ENCODE assay signal across 1 cellular context in the genomic region with DNA sequence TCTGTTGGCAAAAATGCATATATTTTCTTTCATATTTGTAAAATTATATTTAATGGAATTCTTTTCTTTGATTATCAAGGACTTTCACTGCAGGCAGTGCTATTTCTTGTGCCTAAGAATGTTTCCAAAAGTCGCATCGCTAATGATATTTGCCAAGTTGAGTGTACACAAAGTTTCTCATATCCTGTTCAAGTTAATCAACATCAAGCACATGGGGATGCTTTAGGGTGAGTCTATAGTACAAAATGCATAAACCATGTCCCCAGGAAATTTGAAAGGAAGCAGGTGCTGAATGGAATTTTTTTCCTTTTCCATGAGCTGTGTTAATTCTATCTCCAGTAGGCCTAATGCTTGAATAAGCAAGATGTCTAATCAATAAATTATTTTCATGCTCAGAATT.
TF ChIP-seq lines count a peak whose summit lies in the region.

No MANE protein-coding gene starts in this region.

TF ChIP-seq in HepG2, 621 proteins besides CTCF, POLR2A, EP300 and RAD21 (continued from another document and continues in another):
- TF ChIP-seq ZNF639 (CRISPR knock-in tag; conservative IDR thresholded peaks at IDR 0.05) (no peak), ZNF549 (CRISPR knock-in tag; IDR thresholded peaks at IDR 0.05) (no peak), ZNF326 (CRISPR knock-in tag; IDR thresholded peaks at IDR 0.05; ENCODE audit: borderline replicate concordance) (no peak), MXD3 (CRISPR knock-in tag; IDR thresholded peaks at IDR 0.05) (no peak), ZNF263 (CRISPR knock-in tag; IDR thresholded peaks at IDR 0.05) (no peak), ZNF329 (CRISPR knock-in tag; IDR thresholded peaks at IDR 0.05; ENCODE audit: low read depth) (no peak), RCOR2 (CRISPR knock-in tag; IDR thresholded peaks at IDR 0.05) (peak; percentile 68; the same call in 1 of the 2 replicates), MEIS2 (CRISPR knock-in tag; IDR thresholded peaks at IDR 0.05) (no peak), ZNF652 (CRISPR knock-in tag; IDR thresholded peaks at IDR 0.05; ENCODE audit: borderline replicate concordance, low read depth) (no peak), ISX (CRISPR knock-in tag; conservative IDR thresholded peaks at IDR 0.05) (no peak), ZNF564 (CRISPR knock-in tag; IDR thresholded peaks at IDR 0.05) (no peak), U2AF1 (optimal IDR thresholded peaks at IDR 0.05; ENCODE audit: low read depth, low read length) (no peak), NCOA1 (CRISPR knock-in tag; IDR thresholded peaks at IDR 0.05) (no peak), AFF4 (CRISPR knock-in tag; IDR thresholded peaks at IDR 0.05) (no peak), SRY (CRISPR knock-in tag; IDR thresholded peaks at IDR 0.05) (no peak), ZNF331 (CRISPR knock-in tag; IDR thresholded peaks at IDR 0.05) (no peak), ADNP (CRISPR knock-in tag; IDR thresholded peaks at IDR 0.05) (no peak), PCBP1 (IDR thresholded peaks at IDR 0.05; ENCODE audit: borderline replicate concordance, low read depth, low read length) (no peak), ZNF670 (CRISPR knock-in tag; IDR thresholded peaks at IDR 0.05; ENCODE audit: borderline replicate concordance) (no peak), KLF13 (CRISPR knock-in tag; IDR thresholded peaks at IDR 0.05) (no peak), MAF1 (CRISPR knock-in tag; IDR thresholded peaks at IDR 0.05; ENCODE audit: borderline replicate concordance) (no peak), ZNF546 (CRISPR knock-in tag; conservative IDR thresholded peaks at IDR 0.05) (no peak), GTF2F1 (IDR thresholded peaks at IDR 0.05; ENCODE audit: low read length) (no peak), ZNF430 (CRISPR knock-in tag; IDR thresholded peaks at IDR 0.05) (no peak), ZNF205 (CRISPR knock-in tag; IDR thresholded peaks at IDR 0.05) (no peak), PHB2 (IDR thresholded peaks at IDR 0.05; ENCODE audit: partially characterized antibody) (no peak), ZNF275 (CRISPR knock-in tag; IDR thresholded peaks at IDR 0.05; ENCODE audit: borderline replicate concordance) (no peak), HOMEZ (CRISPR knock-in tag; IDR thresholded peaks at IDR 0.05; ENCODE audit: low read depth) (peak; percentile 86), PAF1 (CRISPR knock-in tag; IDR thresholded peaks at IDR 0.05) (no peak), ZBTB10 (CRISPR knock-in tag; IDR thresholded peaks at IDR 0.05; ENCODE audit: borderline replicate concordance) (no peak), EHMT2 (IDR thresholded peaks at IDR 0.05; ENCODE audit: borderline replicate concordance, low read depth, low read length) (no peak), ZSCAN29 (CRISPR knock-in tag; conservative IDR thresholded peaks at IDR 0.05) (no peak), FOXJ3 (CRISPR knock-in tag; IDR thresholded peaks at IDR 0.05; ENCODE audit: borderline replicate concordance) (peak; percentile 34; the same call in 1 of the 2 replicates), ZNF10 (CRISPR knock-in tag; IDR thresholded peaks at IDR 0.05; ENCODE audit: borderline replicate concordance, low read depth) (no peak), FOXP1 (IDR thresholded peaks at IDR 0.05) (no peak), FOXP1 (CRISPR knock-in tag; IDR thresholded peaks at IDR 0.05) (peak; percentile 68)
- TF ChIP-seq, protein P1, sequence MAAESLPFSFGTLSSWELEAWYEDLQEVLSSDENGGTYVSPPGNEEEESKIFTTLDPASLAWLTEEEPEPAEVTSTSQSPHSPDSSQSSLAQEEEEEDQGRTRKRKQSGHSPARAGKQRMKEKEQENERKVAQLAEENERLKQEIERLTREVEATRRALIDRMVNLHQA (CRISPR knock-in tag; IDR thresholded peaks at IDR 0.05), result no peak
- TF ChIP-seq, protein P2, sequence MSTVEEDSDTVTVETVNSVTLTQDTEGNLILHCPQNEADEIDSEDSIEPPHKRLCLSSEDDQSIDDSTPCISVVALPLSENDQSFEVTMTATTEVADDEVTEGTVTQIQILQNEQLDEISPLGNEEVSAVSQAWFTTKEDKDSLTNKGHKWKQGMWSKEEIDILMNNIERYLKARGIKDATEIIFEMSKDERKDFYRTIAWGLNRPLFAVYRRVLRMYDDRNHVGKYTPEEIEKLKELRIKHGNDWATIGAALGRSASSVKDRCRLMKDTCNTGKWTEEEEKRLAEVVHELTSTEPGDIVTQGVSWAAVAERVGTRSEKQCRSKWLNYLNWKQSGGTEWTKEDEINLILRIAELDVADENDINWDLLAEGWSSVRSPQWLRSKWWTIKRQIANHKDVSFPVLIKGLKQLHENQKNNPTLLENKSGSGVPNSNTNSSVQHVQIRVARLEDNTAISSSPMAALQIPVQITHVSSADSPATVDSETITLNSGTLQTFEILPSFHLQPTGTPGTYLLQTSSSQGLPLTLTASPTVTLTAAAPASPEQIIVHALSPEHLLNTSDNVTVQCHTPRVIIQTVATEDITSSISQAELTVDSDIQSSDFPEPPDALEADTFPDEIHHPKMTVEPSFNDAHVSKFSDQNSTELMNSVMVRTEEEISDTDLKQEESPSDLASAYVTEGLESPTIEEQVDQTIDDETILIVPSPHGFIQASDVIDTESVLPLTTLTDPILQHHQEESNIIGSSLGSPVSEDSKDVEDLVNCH (CRISPR knock-in tag; IDR thresholded peaks at IDR 0.05), result no peak
- TF ChIP-seq, protein P3, sequence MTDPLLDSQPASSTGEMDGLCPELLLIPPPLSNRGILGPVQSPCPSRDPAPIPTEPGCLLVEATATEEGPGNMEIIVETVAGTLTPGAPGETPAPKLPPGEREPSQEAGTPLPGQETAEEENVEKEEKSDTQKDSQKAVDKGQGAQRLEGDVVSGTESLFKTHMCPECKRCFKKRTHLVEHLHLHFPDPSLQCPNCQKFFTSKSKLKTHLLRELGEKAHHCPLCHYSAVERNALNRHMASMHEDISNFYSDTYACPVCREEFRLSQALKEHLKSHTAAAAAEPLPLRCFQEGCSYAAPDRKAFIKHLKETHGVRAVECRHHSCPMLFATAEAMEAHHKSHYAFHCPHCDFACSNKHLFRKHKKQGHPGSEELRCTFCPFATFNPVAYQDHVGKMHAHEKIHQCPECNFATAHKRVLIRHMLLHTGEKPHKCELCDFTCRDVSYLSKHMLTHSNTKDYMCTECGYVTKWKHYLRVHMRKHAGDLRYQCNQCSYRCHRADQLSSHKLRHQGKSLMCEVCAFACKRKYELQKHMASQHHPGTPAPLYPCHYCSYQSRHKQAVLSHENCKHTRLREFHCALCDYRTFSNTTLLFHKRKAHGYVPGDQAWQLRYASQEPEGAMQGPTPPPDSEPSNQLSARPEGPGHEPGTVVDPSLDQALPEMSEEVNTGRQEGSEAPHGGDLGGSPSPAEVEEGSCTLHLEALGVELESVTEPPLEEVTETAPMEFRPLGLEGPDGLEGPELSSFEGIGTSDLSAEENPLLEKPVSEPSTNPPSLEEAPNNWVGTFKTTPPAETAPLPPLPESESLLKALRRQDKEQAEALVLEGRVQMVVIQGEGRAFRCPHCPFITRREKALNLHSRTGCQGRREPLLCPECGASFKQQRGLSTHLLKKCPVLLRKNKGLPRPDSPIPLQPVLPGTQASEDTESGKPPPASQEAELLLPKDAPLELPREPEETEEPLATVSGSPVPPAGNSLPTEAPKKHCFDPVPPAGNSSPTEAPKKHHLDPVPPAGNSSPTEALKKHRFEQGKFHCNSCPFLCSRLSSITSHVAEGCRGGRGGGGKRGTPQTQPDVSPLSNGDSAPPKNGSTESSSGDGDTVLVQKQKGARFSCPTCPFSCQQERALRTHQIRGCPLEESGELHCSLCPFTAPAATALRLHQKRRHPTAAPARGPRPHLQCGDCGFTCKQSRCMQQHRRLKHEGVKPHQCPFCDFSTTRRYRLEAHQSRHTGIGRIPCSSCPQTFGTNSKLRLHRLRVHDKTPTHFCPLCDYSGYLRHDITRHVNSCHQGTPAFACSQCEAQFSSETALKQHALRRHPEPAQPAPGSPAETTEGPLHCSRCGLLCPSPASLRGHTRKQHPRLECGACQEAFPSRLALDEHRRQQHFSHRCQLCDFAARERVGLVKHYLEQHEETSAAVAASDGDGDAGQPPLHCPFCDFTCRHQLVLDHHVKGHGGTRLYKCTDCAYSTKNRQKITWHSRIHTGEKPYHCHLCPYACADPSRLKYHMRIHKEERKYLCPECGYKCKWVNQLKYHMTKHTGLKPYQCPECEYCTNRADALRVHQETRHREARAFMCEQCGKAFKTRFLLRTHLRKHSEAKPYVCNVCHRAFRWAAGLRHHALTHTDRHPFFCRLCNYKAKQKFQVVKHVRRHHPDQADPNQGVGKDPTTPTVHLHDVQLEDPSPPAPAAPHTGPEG (CRISPR knock-in tag; IDR thresholded peaks at IDR 0.05), result no peak
- TF ChIP-seq, protein P4, sequence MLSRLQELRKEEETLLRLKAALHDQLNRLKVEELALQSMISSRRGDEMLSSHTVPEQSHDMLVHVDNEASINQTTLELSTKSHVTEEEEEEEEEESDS (CRISPR knock-in tag; IDR thresholded peaks at IDR 0.05; ENCODE audit: borderline replicate concordance), result no peak
